14 cellular contexts compared by ENCODE assay signal in genomic region chr11:132576706-132577105, GRCh38.
DNase-seq lines count a peak whose midpoint lies in the region; ATAC-seq, FAIRE-seq and TF ChIP-seq lines count a peak whose summit lies in the region.
"Had no signal": no experiment of that assay in that cellular context is flagged by ENCODE, and none has a peak within 500 bp of the region (broad histone marks: within the 10 kb centered on the region; RNA-seq: fewer than 3 reads in every experiment).

No MANE protein-coding gene starts in this region.

- H3K27ac ChIP-seq in left lung (no peak overlapping the region), ascending aorta (no peak overlapping the region), thyroid gland (no peak overlapping the region)
- no peak overlapping the region for H3K27ac ChIP-seq in CD4-positive, alpha-beta T cell (ENCODE audit: low read depth, low read length)

- no peaks in the 10 kb centered on the region for H3K36me3 ChIP-seq in left lung
- no peaks in the 10 kb centered on the region for H3K36me3 ChIP-seq in ascending aorta
- no peaks in the 10 kb centered on the region for H3K36me3 ChIP-seq in thyroid gland

- CTCF ChIA-PET in CD4-positive, alpha-beta T cell (lab: Charles Lee): no interaction called here

- H3K36me3 Mint-ChIP-seq in CD4-positive, alpha-beta T cell (ENCODE audit: low read depth): no peaks in the 10 kb centered on the region
- H3K36me3 Mint-ChIP-seq: CD4-positive, alpha-beta memory T cell had no signal

- H3K27me3 ChIP-seq in left lung (no peaks in the 10 kb centered on the region), ascending aorta (no peaks in the 10 kb centered on the region), thyroid gland (no peaks in the 10 kb centered on the region)
- no peaks in the 10 kb centered on the region for H3K27me3 ChIP-seq in CD4-positive, alpha-beta T cell (ENCODE audit: control insufficient read depth, insufficient read depth, low read length)

- FAIRE-seq in HTR-8/SVneo (lab: Jason Lieb, UNC): no peak

- WGBS in thyroid gland, 2 donors: 84 to 94% methylated on average over 3 of the region's 3 CpGs

- ATAC-seq in left lung: peak; percentile 23
- ATAC-seq in CD4-positive, alpha-beta T cell (ENCODE audit: poor library complexity): no peak
- ATAC-seq: activated T-cell treated with anti-CD3 and anti-CD28 coated beads, Interleukin-2, amount 50 U/mL, for 72 hours had no signal

- H3K9me3 Mint-ChIP-seq in CD4-positive, alpha-beta T cell: peaks cover 10% of the 10 kb centered on the region

- TF ChIP-seq CTCF in AG10803 (conservative IDR thresholded peaks at IDR 0.05; ENCODE audit: low read length) (0 out of 2 replicates have a peak, but pooled peaks have one; percentile 6), cardiac fibroblast (IDR thresholded peaks at IDR 0.05; ENCODE audit: low read depth, low read length) (no peak), left lung (IDR thresholded peaks at IDR 0.05) (no peak), ascending aorta (IDR thresholded peaks at IDR 0.05) (no peak), thyroid gland (IDR thresholded peaks at IDR 0.05) (no peak)
- TF ChIP-seq CTCF in CD4-positive, alpha-beta T cell (IDR thresholded peaks at IDR 0.05): no peak

- POLR2A ChIA-PET in CD4-positive, alpha-beta T cell (lab: Charles Lee): no interaction called here

- no peaks in the 10 kb centered on the region for H3K4me1 Mint-ChIP-seq in CD4-positive, alpha-beta T cell (ENCODE audit: low read depth)

- H3K4me3 Mint-ChIP-seq in CD4-positive, alpha-beta T cell: no peak overlapping the region
- H3K4me3 Mint-ChIP-seq: activated T-cell treated with anti-CD3 and anti-CD28 coated beads, Interleukin-2, amount 50 U/mL, for 72 hours; dendritic cell treated with granulocyte-macrophage colony-stimulating factor and Interleukin-4, amounts not matched to agents 40 ng/mL and 50 ng/mL, for 4 days had no signal

- H3K27me3 Mint-ChIP-seq in CD4-positive, alpha-beta T cell: peaks cover 4% of the 10 kb centered on the region
- H3K27me3 Mint-ChIP-seq: dendritic cell treated with granulocyte-macrophage colony-stimulating factor and Interleukin-4, amounts not matched to agents 40 ng/mL and 50 ng/mL, for 4 days had no signal

- intact Hi-C loops in left lung (cut with DNase I): no loop called here
- intact Hi-C loops in ascending aorta (cut with DNase I): no loop called here
- intact Hi-C loops in CD4-positive, alpha-beta T cell (cut with DNase I, micrococcal nuclease): no loop called here
- intact Hi-C loops in thyroid gland (cut with DNase I): no loop called here

- H3K9me3 ChIP-seq in left lung: peaks cover 0 to 7% of the 10 kb centered on the region in 2 donors
- no peaks in the 10 kb centered on the region for H3K9me3 ChIP-seq in ascending aorta
- H3K9me3 ChIP-seq in CD4-positive, alpha-beta T cell (ENCODE audit: control insufficient read depth, low read length): no peaks in the 10 kb centered on the region
- no peaks in the 10 kb centered on the region for H3K9me3 ChIP-seq in thyroid gland

- H3K4me1 ChIP-seq in left lung (no peaks in the 10 kb centered on the region), ascending aorta (no peaks in the 10 kb centered on the region), thyroid gland (peaks cover 13 to 20% of the 10 kb centered on the region in 2 donors)

- peak; percentile 94 for DNase-seq in AG10803 (ENCODE audit: low read depth)
- DNase-seq in HTR-8/SVneo (ENCODE audit: insufficient read length, low spot score): peak; percentile 47
- peak; percentile 91 to 96 for DNase-seq in cardiac fibroblast (ENCODE audit: low read depth in 2 of 2)
- no peak for DNase-seq in left lung
- DNase-seq in ascending aorta (ENCODE audit: low spot score in 2 of 2): no peak
- no peak for DNase-seq in CD4-positive, alpha-beta T cell
- no peak for DNase-seq in SHP77 treated with DMSO at 0.1 percent for 48 hours (lab: John Stamatoyannopoulos, UW)
- no peak for DNase-seq in thyroid gland
- DNase-seq: activated T-cell treated with anti-CD3 and anti-CD28 coated beads, Interleukin-2, amount 50 U/mL, for 72 hours; CD4-positive, alpha-beta memory T cell; Karpas-422; stimulated activated CD4-positive, alpha-beta T cell treated with anti-CD3 and anti-CD28 coated beads, Interleukin-4, amount 100 ng/mL, for 24 hours; T-helper 9 cell had no signal

- H3K27ac Mint-ChIP-seq in CD4-positive, alpha-beta T cell: no peak overlapping the region
- H3K27ac Mint-ChIP-seq: activated T-cell treated with anti-CD3 and anti-CD28 coated beads, Interleukin-2, amount 50 U/mL, for 72 hours; dendritic cell treated with granulocyte-macrophage colony-stimulating factor and Interleukin-4, amounts not matched to agents 40 ng/mL and 50 ng/mL, for 4 days had no signal

- no peak for TF ChIP-seq POLR2A in thyroid gland (IDR thresholded peaks at IDR 0.05)

- H3K4me3 ChIP-seq in AG10803 (ENCODE audit: low read length) (no peak overlapping the region), cardiac fibroblast (replicated peaks in 1 of 2; ENCODE audit: low read depth in 2 of 2, low read length in 2 of 2) (no peak overlapping the region), left lung (no peak overlapping the region), ascending aorta (no peak overlapping the region), thyroid gland (replicated peaks in 1 of 3) (no peak overlapping the region)

Comparison
In these comparisons a context has a peak if more than half of its experiments do, and no peak if none do; other contexts are left out.
1. DNase-seq: peak in AG10803 (single experiment), HTR-8/SVneo (single experiment) and cardiac fibroblast (2 of 2); none in left lung (0 of 2), ascending aorta (0 of 2), CD4-positive, alpha-beta T cell (0 of 10), SHP77 treated with DMSO at 0.1 percent for 48 hours (single experiment) and thyroid gland (0 of 2).